10 cellular contexts compared by ENCODE assay signal in the genomic region with DNA sequence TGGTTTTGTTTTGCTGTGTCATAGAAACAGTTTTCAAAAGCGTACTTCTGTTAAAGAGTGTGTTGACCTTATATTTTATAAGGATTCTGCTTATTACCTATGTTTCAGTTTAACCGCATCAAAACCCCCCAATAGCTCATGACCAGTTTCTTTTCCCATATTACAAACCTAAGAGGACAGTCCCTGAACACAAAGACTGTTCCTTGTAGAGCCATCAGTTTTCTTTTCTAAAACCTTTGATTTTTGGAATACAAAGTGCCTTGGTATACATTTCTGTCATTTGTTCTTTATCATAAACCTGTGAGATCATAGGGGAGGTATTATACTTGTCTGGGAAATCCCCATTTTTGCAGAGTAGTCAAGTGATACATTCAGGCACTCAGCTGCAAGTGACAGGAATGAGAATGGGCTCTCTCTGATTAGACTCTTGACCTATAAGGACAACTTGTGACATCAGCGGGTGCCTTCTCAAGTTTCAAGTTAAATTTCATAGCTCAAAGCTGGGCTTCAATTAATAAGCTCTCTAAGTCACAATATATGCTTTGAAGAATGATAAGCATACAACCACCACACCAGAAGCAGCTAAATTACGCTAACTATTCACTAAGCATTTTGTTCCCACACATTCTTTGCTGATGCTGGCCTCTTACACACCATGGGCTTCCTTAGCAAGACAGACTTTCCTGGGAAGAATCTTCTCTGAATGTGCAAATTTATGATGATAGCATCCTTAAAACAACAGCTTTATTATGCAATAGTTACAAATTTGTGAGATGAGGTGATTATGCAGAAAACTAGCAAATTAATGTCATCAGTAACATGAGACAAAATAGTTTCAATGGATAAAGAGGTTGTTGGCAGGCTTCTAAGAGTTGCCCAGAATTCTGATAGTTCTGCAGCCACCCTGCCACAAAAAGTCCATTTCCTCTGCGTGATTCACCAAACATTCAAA. TPM values are rescaled to one million over a fixed set of nuclear protein-coding genes. Genes with fewer than 3 reads are reported as not detected.
A peak's percentile ranks its signal among the peaks of the same experiment; 100 is the strongest.
DNase-seq lines count a peak whose midpoint lies in the region; ATAC-seq and TF ChIP-seq lines count a peak whose summit lies in the region.
"Had no signal": no experiment of that assay in that cellular context is flagged by ENCODE, and none has a peak within 500 bp of the region (broad histone marks: within the 10 kb centered on the region; RNA-seq: fewer than 3 reads in every experiment).

No MANE protein-coding gene starts in this region.

- POLR2A ChIA-PET in activated CD8-positive, alpha-beta T cell treated with anti-CD3 and anti-CD28 coated beads for 36 hours (lab: Charles Lee): interaction anchor here (0.7 to 3.3 kb wide), 5 partner anchors 10 to 184 kb away, joined by 3 to 14 read pairs (median 4); a partner anchor contains a TSS
- POLR2A ChIA-PET in activated CD8-positive, alpha-beta T cell treated with anti-CD3 and anti-CD28 coated beads, Interleukin-2, amount 10 ng/mL, durations not matched to agents 7 days and 5 days (lab: Charles Lee): interaction anchor here (1.2 to 1.5 kb wide), 2 partner anchors 9 to 10 kb away, joined by 4 to 8 read pairs; a partner anchor contains a TSS

- no peaks in the 10 kb centered on the region for H3K27me3 ChIP-seq in H7 (ENCODE audit: control insufficient read depth, insufficient read depth, low read length)

- TF ChIP-seq CTCF in activated CD8-positive, alpha-beta T cell treated with anti-CD3 and anti-CD28 coated beads for 36 hours (IDR thresholded peaks at IDR 0.05): no peak
- no peak for TF ChIP-seq CTCF in retinal pigment epithelial cell (conservative IDR thresholded peaks at IDR 0.05; ENCODE audit: low read depth, low read length)

- no peaks in the 10 kb centered on the region for H3K9me3 Mint-ChIP-seq in activated CD8-positive, alpha-beta T cell treated with anti-CD3 and anti-CD28 coated beads for 36 hours
- no peaks in the 10 kb centered on the region for H3K9me3 Mint-ChIP-seq in activated CD8-positive, alpha-beta T cell treated with anti-CD3 and anti-CD28 coated beads, Interleukin-2, amount 10 ng/mL, durations not matched to agents 7 days and 5 days (ENCODE audit: insufficient read depth)
- H3K9me3 Mint-ChIP-seq in immature natural killer cell: no peaks in the 10 kb centered on the region

- no peaks in the 10 kb centered on the region for H3K27me3 Mint-ChIP-seq in activated CD8-positive, alpha-beta T cell treated with anti-CD3 and anti-CD28 coated beads for 36 hours
- no peaks in the 10 kb centered on the region for H3K27me3 Mint-ChIP-seq in activated CD8-positive, alpha-beta T cell treated with anti-CD3 and anti-CD28 coated beads, Interleukin-2, amount 10 ng/mL, durations not matched to agents 7 days and 5 days (ENCODE audit: low read depth)
- peaks cover 0 to 2% (median 0%) of the 10 kb centered on the region in 3 donors for H3K27me3 Mint-ChIP-seq in immature natural killer cell (ENCODE audit: low read depth in 3 of 3)

- H3K4me1 Mint-ChIP-seq in activated CD8-positive, alpha-beta T cell treated with anti-CD3 and anti-CD28 coated beads for 36 hours (ENCODE audit: low read depth): peaks cover 84% of the 10 kb centered on the region
- peaks cover 16% of the 10 kb centered on the region for H3K4me1 Mint-ChIP-seq in activated CD8-positive, alpha-beta T cell treated with anti-CD3 and anti-CD28 coated beads, Interleukin-2, amount 10 ng/mL, durations not matched to agents 7 days and 5 days (ENCODE audit: low read depth)
- peaks cover 3 to 28% of the 10 kb centered on the region in 2 donors for H3K4me1 Mint-ChIP-seq in immature natural killer cell

- intact Hi-C loops in activated CD8-positive, alpha-beta T cell treated with anti-CD3 and anti-CD28 coated beads for 36 hours (cut with micrococcal nuclease): no loop called here

- CTCF ChIA-PET in activated CD8-positive, alpha-beta T cell treated with anti-CD3 and anti-CD28 coated beads for 36 hours (lab: Charles Lee): interaction anchor here (1.0 to 2.4 kb wide), 5 partner anchors 9 to 26 kb away, joined by 4 to 9 read pairs (median 5); a partner anchor contains a TSS
- CTCF ChIA-PET in activated CD8-positive, alpha-beta T cell treated with anti-CD3 and anti-CD28 coated beads, Interleukin-2, amount 10 ng/mL, durations not matched to agents 7 days and 5 days (lab: Charles Lee): interaction anchor here (0.8 to 2.4 kb wide), 4 partner anchors 8 to 27 kb away, joined by 3 to 15 read pairs (median 4); a partner anchor contains a TSS

- H3K36me3 Mint-ChIP-seq in activated CD8-positive, alpha-beta T cell treated with anti-CD3 and anti-CD28 coated beads for 36 hours (ENCODE audit: low read depth): peaks cover 49% of the 10 kb centered on the region
- H3K36me3 Mint-ChIP-seq in activated CD8-positive, alpha-beta T cell treated with anti-CD3 and anti-CD28 coated beads, Interleukin-2, amount 10 ng/mL, durations not matched to agents 7 days and 5 days (ENCODE audit: low read depth): peaks cover 23% of the 10 kb centered on the region
- H3K36me3 Mint-ChIP-seq in immature natural killer cell: peaks cover 6 to 19% (median 18%) of the 10 kb centered on the region in 3 donors

- DNase-seq in activated CD8-positive, alpha-beta T cell treated with anti-CD3 and anti-CD28 coated beads for 36 hours: peak; percentile 57
- DNase-seq in activated CD8-positive, alpha-beta T cell treated with anti-CD3 and anti-CD28 coated beads, Interleukin-2, amount 10 ng/mL, durations not matched to agents 7 days and 5 days: no peak
- peak; percentile 46 for DNase-seq in retinal pigment epithelial cell (ENCODE audit: low read depth)
- no peak for DNase-seq in effector CD8-positive, alpha-beta T cell (lab: John Stamatoyannopoulos, UW)
- DNase-seq in H7: no peak
- DNase-seq in immature natural killer cell: no peak
- DNase-seq: Karpas-422; stimulated activated CD4-positive, alpha-beta T cell treated with anti-CD3 and anti-CD28 coated beads, Interleukin-2, amount 100 ng/mL, for 48 hours had no signal

- peak; percentile 85 for ATAC-seq in activated CD8-positive, alpha-beta T cell treated with anti-CD3 and anti-CD28 coated beads for 36 hours
- no peak for ATAC-seq in activated CD8-positive, alpha-beta T cell treated with anti-CD3 and anti-CD28 coated beads, Interleukin-2, amount 10 ng/mL, durations not matched to agents 7 days and 5 days
- ATAC-seq in GM21723 (IDR thresholded peaks at IDR 0.05; ENCODE audit: unreplicated experiment): peak; percentile 57
- peak; percentile 37 for ATAC-seq in HG03575 (IDR thresholded peaks at IDR 0.05; ENCODE audit: extremely low read depth, insufficient number of reproducible peaks, low FRiP score, unreplicated experiment)

- H3K4me3 ChIP-seq in retinal pigment epithelial cell (ENCODE audit: low read length) (no peak overlapping the region), H7 (ENCODE audit: insufficient read depth, low read depth, low read length) (no peak overlapping the region)

- H3K36me3 ChIP-seq in H7 (replicated peaks; ENCODE audit: control insufficient read depth, insufficient read depth, low read length): no peaks in the 10 kb centered on the region

- no peak overlapping the region for H3K4me3 Mint-ChIP-seq in activated CD8-positive, alpha-beta T cell treated with anti-CD3 and anti-CD28 coated beads for 36 hours
- no peak overlapping the region for H3K4me3 Mint-ChIP-seq in activated CD8-positive, alpha-beta T cell treated with anti-CD3 and anti-CD28 coated beads, Interleukin-2, amount 10 ng/mL, durations not matched to agents 7 days and 5 days
- H3K4me3 Mint-ChIP-seq in immature natural killer cell: no peak overlapping the region

- peak overlapping the region; percentile 79 for H3K27ac Mint-ChIP-seq in activated CD8-positive, alpha-beta T cell treated with anti-CD3 and anti-CD28 coated beads for 36 hours
- H3K27ac Mint-ChIP-seq in activated CD8-positive, alpha-beta T cell treated with anti-CD3 and anti-CD28 coated beads, Interleukin-2, amount 10 ng/mL, durations not matched to agents 7 days and 5 days: no peak overlapping the region
- peak overlapping the region in 1 of 6 donors; percentile 1 for H3K27ac Mint-ChIP-seq in immature natural killer cell

RNA-seq across cellular contexts. Expression of a gene that starts 9.0 kb away (rescaled TPM):
- 10 to 100 TPM; 33.1 to 33.6 TPM for total RNA-seq in activated CD8-positive, alpha-beta T cell treated with anti-CD3 and anti-CD28 coated beads for 36 hours
- 10 to 100 TPM; 24.0 to 24.3 TPM for total RNA-seq in activated CD8-positive, alpha-beta T cell treated with anti-CD3 and anti-CD28 coated beads, Interleukin-2, amount 10 ng/mL, durations not matched to agents 7 days and 5 days
- total RNA-seq in H7 (2014; rRNA removed; shearing (Covaris generic)): 0.81 and 1.1 TPM in 2 replicates
- polyA plus RNA-seq in immature natural killer cell: 10 to 100 TPM; 28.2 to 46.7 (median 39.7) TPM

Comparison
In these comparisons a context has a peak if more than half of its experiments do, and no peak if none do; other contexts are left out.
1. DNase-seq: peak in activated CD8-positive, alpha-beta T cell treated with anti-CD3 and anti-CD28 coated beads for 36 hours (single experiment) and retinal pigment epithelial cell (single experiment); none in activated CD8-positive, alpha-beta T cell treated with anti-CD3 and anti-CD28 coated beads, Interleukin-2, amount 10 ng/mL, durations not matched to agents 7 days and 5 days (single experiment), effector CD8-positive, alpha-beta T cell (single experiment), H7 (single experiment) and immature natural killer cell (0 of 3).
2. RNA of a gene that starts 9.0 kb away (total RNA-seq): 33.1 to 33.6 TPM in activated CD8-positive, alpha-beta T cell treated with anti-CD3 and anti-CD28 coated beads for 36 hours and 24.0 to 24.3 TPM in activated CD8-positive, alpha-beta T cell treated with anti-CD3 and anti-CD28 coated beads, Interleukin-2, amount 10 ng/mL, durations not matched to agents 7 days and 5 days; 0.81 to 1.1 TPM in H7; every median in the first group is over 10 times any median in the second.